Comparison of ENCODE assay signal across 12 cellular contexts in the genomic region with DNA sequence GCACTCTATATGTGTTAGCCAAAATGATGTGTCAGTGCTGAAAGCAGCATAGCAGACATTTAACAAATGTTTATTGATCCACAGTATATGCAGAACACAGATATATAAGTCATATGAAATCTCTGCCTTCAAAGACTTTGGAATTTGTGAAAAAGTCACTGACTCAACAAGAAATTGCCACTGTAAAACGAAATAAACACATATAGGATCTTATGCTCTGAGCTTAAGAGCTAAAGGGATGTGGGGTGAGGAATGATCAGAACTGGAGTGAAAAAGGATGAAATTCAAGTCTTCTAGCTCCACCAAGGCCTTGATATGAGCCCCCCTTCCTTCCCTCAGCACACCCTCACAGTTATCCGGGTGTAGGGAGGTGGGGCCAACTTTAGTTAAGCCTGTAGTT. TPM values are rescaled to one million over a fixed set of nuclear protein-coding genes. Genes with fewer than 3 reads are reported as not detected.
"Had no signal": no experiment of that assay in that cellular context is flagged by ENCODE, and none has a peak within 500 bp of the region (broad histone marks: within the 10 kb centered on the region; RNA-seq: fewer than 3 reads in every experiment).

No MANE protein-coding gene starts in this region.

- H3K4me2 ChIP-seq: GM23338 had no signal

- H3K9me3 Mint-ChIP-seq: GM23338, H9, HFFc6 had no signal

- H3K4me3 Mint-ChIP-seq: GM23338, H9, HFFc6 had no signal

- H3K27ac ChIP-seq: GM23248 had no signal

- H3K9ac ChIP-seq: GM23248 had no signal

- H3K4me1 ChIP-seq: HAP-1 had no signal

- DNase-seq: GM23248, GOT3, H7, H9, HCEC 1CT, HFFc6 had no signal

- H2AFZ ChIP-seq: GM23248, GM23338 had no signal

- H3K9me3 ChIP-seq: HAP-1 had no signal

- ATAC-seq: GM23338, HCT116 had no signal

- H3K27ac Mint-ChIP-seq: GM23338, H9, HFFc6 had no signal

- H3K4me3 ChIP-seq: GM23248, GM23338, HAP-1 had no signal

- H3K36me3 ChIP-seq: HAP-1 had no signal

- FAIRE-seq: H1, H54 had no signal

RNA-seq across cellular contexts. Expression of a gene that starts 49.9 kb away (rescaled TPM):
- total RNA-seq: GM23338, H1, H4 had no signal
